Comparison of ENCODE assay signal across 8 cellular contexts in the genomic region with DNA sequence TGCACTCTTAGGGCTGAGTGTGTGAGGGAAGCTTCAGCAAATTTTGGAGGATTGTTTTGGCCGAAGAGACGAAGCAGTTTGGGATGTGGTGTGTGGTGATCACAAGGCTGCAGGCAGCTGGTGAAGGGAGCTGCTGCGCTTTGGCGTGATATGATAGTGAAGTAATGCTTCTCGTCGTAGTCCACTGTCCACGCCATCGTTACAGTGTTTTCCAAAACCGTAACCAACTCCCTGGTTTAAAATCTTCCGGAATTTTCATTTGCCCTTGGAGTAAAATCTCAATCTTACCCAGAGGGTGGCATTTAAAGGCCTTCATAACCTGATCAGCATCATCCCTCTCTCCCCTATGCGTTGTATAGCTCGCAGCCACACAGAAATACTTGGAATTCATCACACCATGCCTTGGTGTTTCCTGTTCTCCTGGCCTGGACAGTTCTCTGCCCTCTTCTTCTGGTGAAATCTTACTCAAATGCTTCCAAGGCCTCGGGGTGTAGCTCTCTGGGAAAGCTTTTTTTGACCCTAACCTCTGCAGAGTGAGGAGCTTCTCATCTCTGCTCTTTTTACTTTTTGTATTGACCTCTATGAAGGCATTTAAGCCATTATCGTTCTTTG. TPM values are rescaled to one million over a fixed set of nuclear protein-coding genes. Genes with fewer than 3 reads are reported as not detected.
A peak's percentile ranks its signal among the peaks of the same experiment; 100 is the strongest.
DNase-seq lines count a peak whose midpoint lies in the region; ATAC-seq and TF ChIP-seq lines count a peak whose summit lies in the region.

No MANE protein-coding gene starts in this region.

- peaks cover 4 to 28% (median 6%) of the 10 kb centered on the region in 3 donors for H3K36me3 Mint-ChIP-seq in naive thymus-derived CD8-positive, alpha-beta T cell

- H3K36me3 ChIP-seq in A673 (ENCODE audit: insufficient read depth, low read length, poor library complexity, severe bottlenecking) (no peaks in the 10 kb centered on the region), fibroblast of lung (ENCODE audit: control insufficient read depth, insufficient read depth, low read length) (no peaks in the 10 kb centered on the region)

- ATAC-seq in GM18498 (IDR thresholded peaks at IDR 0.05; ENCODE audit: unreplicated experiment) = peak; percentile 18
- ATAC-seq in HG03342 (IDR thresholded peaks at IDR 0.05; ENCODE audit: unreplicated experiment) = peak; percentile 18
- peak; percentile 9 to 11 for ATAC-seq in naive thymus-derived CD8-positive, alpha-beta T cell

- peak overlapping the region; percentile 76 for H3K9ac ChIP-seq in fibroblast of lung (ENCODE audit: insufficient read depth, low read length)

- peak overlapping the region; percentile 83 for H3K4me3 ChIP-seq in A673 (ENCODE audit: low read depth, low read length, poor library complexity, severe bottlenecking)
- peak overlapping the region; percentile 83 to 99 (median 95) for H3K4me3 ChIP-seq in fibroblast of lung (replicated peaks in 1 of 4; ENCODE audit: control extremely low read depth in 1 of 4, insufficient read depth in 1 of 4, low read depth in 3 of 4, low read length in 4 of 4)

- H3K9me3 Mint-ChIP-seq in naive thymus-derived CD8-positive, alpha-beta T cell = peaks cover 0 to 12% (median 0%) of the 10 kb centered on the region in 9 donors

- H3K4me1 ChIP-seq in A673 (ENCODE audit: insufficient read depth, low read length, poor library complexity, severe bottlenecking) = peaks cover 6% of the 10 kb centered on the region
- no peaks in the 10 kb centered on the region for H3K4me1 ChIP-seq in fibroblast of lung (ENCODE audit: control insufficient read depth, extremely low read depth, insufficient read depth, low read length)

- H3K79me2 ChIP-seq in fibroblast of lung (ENCODE audit: control insufficient read depth, insufficient read depth, low read length) = peaks cover 41% of the 10 kb centered on the region

- intact Hi-C loops in A673 (cut with micrococcal nuclease; ENCODE audit: unreplicated experiment) = loop anchor here (10.0 kb wide), 1 partner anchor 231 kb away; the partner anchor contains the start of gene ZMYM5

- peak; percentile 20 for DNase-seq in A673 (ENCODE audit: low spot score)
- DNase-seq in T-helper 22 cell (ENCODE audit: low read depth) = peak; percentile 2
- DNase-seq in fibroblast of lung (ENCODE audit: low read depth in 2 of 2) = peak; percentile 54 to 55
- peak in 1 of 10 donors; percentile 8 for DNase-seq in naive thymus-derived CD8-positive, alpha-beta T cell
- DNase-seq in KG1 (lab: John Stamatoyannopoulos, UW) = no peak
- no peak for DNase-seq in NCI-H1694 treated with DMSO at 0.1 percent for 48 hours (lab: John Stamatoyannopoulos, UW)

- peak overlapping the region; percentile 95 to 100 (median 100) for H3K4me3 Mint-ChIP-seq in naive thymus-derived CD8-positive, alpha-beta T cell

- no TSS peak for BruUV-seq in A673 (replicated peaks; lab: Mats Ljungman, UMichigan)

- H2AFZ ChIP-seq in fibroblast of lung (ENCODE audit: low read length) = peak overlapping the region; percentile 93

- no peaks in the 10 kb centered on the region for H3K27me3 Mint-ChIP-seq in naive thymus-derived CD8-positive, alpha-beta T cell

- H3K27ac ChIP-seq in A673 (ENCODE audit: low read depth, low read length, poor library complexity, severe bottlenecking) (peak overlapping the region; percentile 81), fibroblast of lung (ENCODE audit: insufficient read depth, low read length) (peak overlapping the region; percentile 84)

- TF ChIP-seq CTCF in A673 (conservative IDR thresholded peaks at IDR 0.05; ENCODE audit: low read depth, low read length) (no peak), fibroblast of lung (conservative IDR thresholded peaks at IDR 0.05 in 1 of 2, IDR thresholded peaks at IDR 0.05 in 1 of 2; ENCODE audit: low read depth in 1 of 2, low read length in 2 of 2) (no peak)

- peak overlapping the region; percentile 99 to 100 (median 100) for H3K27ac Mint-ChIP-seq in naive thymus-derived CD8-positive, alpha-beta T cell

- POLR2A ChIA-PET in A673 (lab: Charles Lee; ENCODE audit: low non-redundant PET) = no interaction called here
- POLR2A ChIA-PET in naive thymus-derived CD8-positive, alpha-beta T cell (lab: Charles Lee) = interaction anchor here (0.6 to 2.5 kb wide), 8 partner anchors 9 to 1135 kb away, joined by 3 to 24 read pairs (median 3); partner anchors contain the start of genes ZMYM2 and ZMYM5

- H4K20me1 ChIP-seq in fibroblast of lung (ENCODE audit: control insufficient read depth, extremely low read depth, insufficient read depth, low read length) = no peaks in the 10 kb centered on the region

- H3K27me3 ChIP-seq in A673 (replicated peaks; ENCODE audit: insufficient read depth, low read depth, low read length, poor library complexity) = no peaks in the 10 kb centered on the region
- no peaks in the 10 kb centered on the region for H3K27me3 ChIP-seq in fibroblast of lung (ENCODE audit: control insufficient read depth, insufficient read depth, low read length)

- H3K4me1 Mint-ChIP-seq in naive thymus-derived CD8-positive, alpha-beta T cell = peaks cover 21 to 56% (median 42%) of the 10 kb centered on the region in 4 donors

- CTCF ChIA-PET in A673 (lab: Charles Lee) = no interaction called here

- H3K9me3 ChIP-seq in A673 (ENCODE audit: low read depth, low read length, poor library complexity, severe bottlenecking) (no peaks in the 10 kb centered on the region), fibroblast of lung (ENCODE audit: control insufficient read depth, insufficient read depth, low read depth, low read length) (no peaks in the 10 kb centered on the region)

- peak overlapping the region; percentile 49 for H3K4me2 ChIP-seq in fibroblast of lung (ENCODE audit: extremely low read depth, insufficient read depth, low read length)

RNA-seq across cellular contexts. Expression of gene MPHOSPH8, which starts 0.8 kb away (rescaled TPM):
- 29.1 and 32.3 TPM in 2 replicates for total RNA-seq in A673 (2021)
- total RNA-seq in fibroblast of lung = 18.3 and 18.7 TPM in 2 replicates
- polyA plus RNA-seq in fibroblast of lung = 16.6 and 18.8 TPM in 2 replicates
- polyA plus RNA-seq in fibroblast of lung (2012) = 22.8 and 26.9 TPM in 2 replicates
- 1.1 and 3.3 TPM in 2 replicates for polyA minus RNA-seq in fibroblast of lung (ENCODE audit: low replicate concordance)
- 100 to 1,000 TPM; 107 to 112 TPM for total RNA-seq in naive thymus-derived CD8-positive, alpha-beta T cell
- 10 to 100 TPM in 2 of 3 donors, 1 to 10 TPM in 1; 8.6 to 17.8 (median 14.4) TPM for polyA plus RNA-seq in naive thymus-derived CD8-positive, alpha-beta T cell

Comparison
In these comparisons a context has a peak if more than half of its experiments do, and no peak if none do; other contexts are left out.
1. DNase-seq: peak in A673 (single experiment), T-helper 22 cell (single experiment) and fibroblast of lung (2 of 2); none in KG1 (single experiment) and NCI-H1694 treated with DMSO at 0.1 percent for 48 hours (single experiment).
2. Peak in every context shown above with its lines, with median percentiles within 50 percentile points of each other: ATAC-seq.